ENCODE assay signal across 12 cellular contexts in the genomic region with DNA sequence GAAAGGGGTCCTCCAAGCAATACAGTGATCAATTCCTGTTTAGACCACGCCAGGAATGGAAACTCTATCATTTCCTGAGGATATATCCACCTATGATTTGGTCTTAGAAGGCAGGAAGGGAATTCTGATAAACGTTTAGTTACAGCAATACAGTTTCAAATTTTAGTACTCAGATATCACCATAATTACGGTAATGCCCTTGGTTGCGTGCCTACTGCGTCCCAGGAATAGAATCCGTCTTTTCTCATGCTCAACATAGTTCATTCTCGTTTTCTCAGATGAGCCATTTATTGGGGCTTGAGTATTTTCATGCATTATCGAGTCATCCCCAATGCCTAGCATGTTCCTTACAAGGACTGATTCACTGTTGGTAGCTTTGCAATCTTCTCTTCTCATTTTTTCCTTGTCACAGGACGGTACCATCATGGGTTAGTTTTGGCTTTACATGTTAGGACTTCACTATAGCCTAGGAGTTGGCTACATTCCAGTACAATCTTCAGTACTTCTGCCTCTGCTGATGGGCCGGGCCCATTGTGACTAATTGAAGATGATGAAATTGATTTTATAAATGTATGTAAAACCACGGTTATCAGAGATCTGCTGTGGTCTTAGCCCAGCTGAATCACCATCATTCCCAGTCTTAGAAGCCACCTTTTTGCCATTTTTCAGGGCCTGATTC.
"Had no signal": no experiment of that assay in that cellular context is flagged by ENCODE, and none has a peak within 500 bp of the region (broad histone marks: within the 10 kb centered on the region; RNA-seq: fewer than 3 reads in every experiment).

No MANE protein-coding gene starts in this region.

- ATAC-seq: body of pancreas; stimulated activated memory B cell treated with anti-CD40 and anti-IgM and Interleukin-4, amounts not matched to agents 10 μg/mL and 1 μg/mL and 100 μg/mL, for 72 hours; T-helper 17 cell had no signal

- H3K27ac ChIP-seq: adrenal gland, body of pancreas, dorsolateral prefrontal cortex, neural progenitor cell had no signal

- DNase-seq: activated CD4-positive, alpha-beta T cell treated with anti-CD3 and anti-CD28 coated beads, Interleukin-2, amount 50 U/mL, for 1 hour; activated CD4-positive, CD25-positive, alpha-beta regulatory T cell; activated naive CD4-positive, alpha-beta T cell treated with anti-CD3 and anti-CD28 coated beads, Interleukin-2, amount 10 ng/mL, durations not matched to agents 7 days and 5 days; adrenal gland; body of pancreas; dorsolateral prefrontal cortex; substantia nigra; T-helper 17 cell; trophoblast cell had no signal

- H3K36me3 ChIP-seq: adrenal gland, neural progenitor cell had no signal

- H2AFZ ChIP-seq: neural progenitor cell had no signal

- H3K9me3 ChIP-seq: adrenal gland, body of pancreas had no signal

- H3K9ac ChIP-seq: neural progenitor cell had no signal

- H3K4me2 ChIP-seq: neural progenitor cell, smooth muscle cell had no signal

- H3K27me3 ChIP-seq: body of pancreas had no signal

- H3K4me3 ChIP-seq: adrenal gland, body of pancreas, dorsolateral prefrontal cortex, neural progenitor cell, smooth muscle cell had no signal

- H3K4me1 ChIP-seq: adrenal gland, body of pancreas, neural progenitor cell had no signal
